14 cellular contexts compared by ENCODE assay signal in the genomic region with DNA sequence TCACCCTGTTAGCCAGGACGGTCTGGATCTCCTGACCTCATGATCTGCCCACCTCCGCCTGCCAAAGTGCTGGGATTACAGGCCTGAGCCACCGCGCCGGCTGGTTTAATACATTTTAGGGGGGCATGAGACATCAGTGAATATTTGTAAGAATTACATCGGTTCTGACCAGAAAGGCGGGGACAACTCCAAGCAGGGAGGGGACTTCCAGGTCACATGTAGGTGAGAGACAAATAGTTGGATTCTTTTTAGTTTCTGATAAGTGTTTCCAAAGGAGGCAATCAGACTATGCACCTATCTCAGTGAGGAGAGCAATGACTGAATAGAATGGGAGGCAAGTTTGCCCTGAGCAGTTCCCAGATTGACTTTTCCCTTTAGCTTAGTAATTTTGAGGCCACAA. TPM values are rescaled to one million over a fixed set of nuclear protein-coding genes. Genes with fewer than 3 reads are reported as not detected.
DNase-seq lines count a peak whose midpoint lies in the region; ATAC-seq and TF ChIP-seq lines count a peak whose summit lies in the region.
"Had no signal": no experiment of that assay in that cellular context is flagged by ENCODE, and none has a peak within 500 bp of the region (broad histone marks: within the 10 kb centered on the region; RNA-seq: fewer than 3 reads in every experiment).

No MANE protein-coding gene starts in this region.

- H3K27me3 Mint-ChIP-seq in CD8-positive, alpha-beta T cell (ENCODE audit: low read depth) = no peaks in the 10 kb centered on the region
- no peaks in the 10 kb centered on the region for H3K27me3 Mint-ChIP-seq in activated CD8-positive, alpha-beta T cell treated with anti-CD3 and anti-CD28 coated beads, Interleukin-2, amount 10 ng/mL, durations not matched to agents 7 days and 5 days (ENCODE audit: low read depth)
- no peaks in the 10 kb centered on the region for H3K27me3 Mint-ChIP-seq in naive thymus-derived CD8-positive, alpha-beta T cell

- H2AFZ ChIP-seq in HCT116 (ENCODE audit: low read depth, low read length, poor library complexity, severe bottlenecking) = no peak overlapping the region

- peaks cover 33% of the 10 kb centered on the region for H3K36me3 Mint-ChIP-seq in CD8-positive, alpha-beta T cell
- peaks cover 36% of the 10 kb centered on the region for H3K36me3 Mint-ChIP-seq in activated CD8-positive, alpha-beta T cell treated with anti-CD3 and anti-CD28 coated beads, Interleukin-2, amount 10 ng/mL, durations not matched to agents 7 days and 5 days (ENCODE audit: low read depth)
- peaks cover 0 to 12% (median 6%) of the 10 kb centered on the region in 3 donors for H3K36me3 Mint-ChIP-seq in naive thymus-derived CD8-positive, alpha-beta T cell

- no peak for ATAC-seq in CD8-positive, alpha-beta T cell
- ATAC-seq in HCT116 = no peak
- ATAC-seq in activated CD8-positive, alpha-beta T cell treated with anti-CD3 and anti-CD28 coated beads, Interleukin-2, amount 10 ng/mL, durations not matched to agents 7 days and 5 days = no peak
- no peak for ATAC-seq in naive thymus-derived CD8-positive, alpha-beta T cell

- peak overlapping the region; percentile 85 for H3K4me2 ChIP-seq in HCT116 (ENCODE audit: low read length)

- H3K4me3 Mint-ChIP-seq in CD8-positive, alpha-beta T cell = peak overlapping the region; percentile 67
- peak overlapping the region; percentile 88 for H3K4me3 Mint-ChIP-seq in activated CD8-positive, alpha-beta T cell treated with anti-CD3 and anti-CD28 coated beads, Interleukin-2, amount 10 ng/mL, durations not matched to agents 7 days and 5 days
- H3K4me3 Mint-ChIP-seq in naive thymus-derived CD8-positive, alpha-beta T cell = peak overlapping the region; percentile 0 to 98 (median 76)

- H3K27ac ChIP-seq in CD8-positive, alpha-beta T cell (ENCODE audit: low read depth, low read length) = no peak overlapping the region
- H3K27ac ChIP-seq in HCT116 (ENCODE audit: low read depth, low read length) = no peak overlapping the region

- intact Hi-C loops in CD8-positive, alpha-beta T cell (cut with DNase I, micrococcal nuclease) = loop anchor here in 1 of 2 experiments (5.0 to 10.0 kb wide), 3 partner anchors 261 to 566 kb away; a partner anchor contains a TSS
- intact Hi-C loops in HCT116 (cut with micrococcal nuclease) = loop anchor here (5.0 kb wide), 1 partner anchor 136 kb away; a partner anchor contains a TSS

- H4K20me1 ChIP-seq in HCT116 (ENCODE audit: insufficient read depth) = no peaks in the 10 kb centered on the region

- no peaks in the 10 kb centered on the region for H3K9me3 ChIP-seq in CD8-positive, alpha-beta T cell (ENCODE audit: low read length)
- no peaks in the 10 kb centered on the region for H3K9me3 ChIP-seq in HCT116 (ENCODE audit: control insufficient read depth in 1 of 2, insufficient read depth in 1 of 2, low read depth in 1 of 2, low read length in 2 of 2)
- H3K9me3 ChIP-seq: MG63 had no signal

- TF ChIP-seq CTCF in CD8-positive, alpha-beta T cell (IDR thresholded peaks at IDR 0.05) = no peak
- no peak for TF ChIP-seq CTCF in HCT116 (IDR thresholded peaks at IDR 0.05 in 2 of 3, conservative IDR thresholded peaks at IDR 0.05 in 1 of 3; ENCODE audit: borderline replicate concordance in 1 of 3, insufficient read depth in 1 of 3, low read depth in 2 of 3, low read length in 2 of 3)

- TF ChIP-seq POLR2A in HCT116 (IDR thresholded peaks at IDR 0.05; ENCODE audit: borderline replicate concordance, extremely low read depth, insufficient read depth, insufficient read length) = no peak

- H3K36me3 ChIP-seq in CD8-positive, alpha-beta T cell (ENCODE audit: insufficient read depth, low read length) = no peaks in the 10 kb centered on the region
- H3K36me3 ChIP-seq in HCT116 (ENCODE audit: control insufficient read depth in 1 of 2, insufficient read depth in 2 of 2, low read length in 2 of 2) = peaks cover 0 to 5% of the 10 kb centered on the region in 2 experiments; a peak in 2 of 4 replicates

- no peak overlapping the region for H3K9ac ChIP-seq in HCT116 (ENCODE audit: low read length)

- peaks cover 53% of the 10 kb centered on the region for H3K79me2 ChIP-seq in HCT116 (ENCODE audit: insufficient read depth, low read length)

- no peaks in the 10 kb centered on the region for H3K27me3 ChIP-seq in CD8-positive, alpha-beta T cell (ENCODE audit: insufficient read depth, low read length)
- no peaks in the 10 kb centered on the region for H3K27me3 ChIP-seq in HCT116 (ENCODE audit: insufficient read depth, low read length)
- H3K27me3 ChIP-seq: MG63 had no signal

- BruUV-seq in HCT116 (replicated peaks; lab: Mats Ljungman, UMichigan) = no TSS peak

- no peaks in the 10 kb centered on the region for H3K9me2 ChIP-seq in HCT116 (ENCODE audit: insufficient read depth)

- no peaks in the 10 kb centered on the region for H3K9me3 Mint-ChIP-seq in CD8-positive, alpha-beta T cell
- H3K9me3 Mint-ChIP-seq in activated CD8-positive, alpha-beta T cell treated with anti-CD3 and anti-CD28 coated beads, Interleukin-2, amount 10 ng/mL, durations not matched to agents 7 days and 5 days (ENCODE audit: insufficient read depth) = no peaks in the 10 kb centered on the region
- H3K9me3 Mint-ChIP-seq in naive thymus-derived CD8-positive, alpha-beta T cell = no peaks in the 10 kb centered on the region

- CTCF ChIA-PET in CD8-positive, alpha-beta T cell (lab: Charles Lee) = interaction anchor here (1.2 to 1.6 kb wide), 2 partner anchors 29 to 50 kb away, joined by 3 to 4 read pairs; no protein-coding TSS in a partner anchor
- CTCF ChIA-PET in HCT116 (lab: Charles Lee) = no interaction called here
- CTCF ChIA-PET in activated CD8-positive, alpha-beta T cell treated with anti-CD3 and anti-CD28 coated beads, Interleukin-2, amount 10 ng/mL, durations not matched to agents 7 days and 5 days (lab: Charles Lee) = interaction anchor here (0.9 to 2.1 kb wide), 2 partner anchors 18 to 137 kb away, joined by 3 to 9 read pairs; a partner anchor contains a TSS

- H3K4me1 Mint-ChIP-seq in CD8-positive, alpha-beta T cell (ENCODE audit: low read depth) = peaks cover 59% of the 10 kb centered on the region
- H3K4me1 Mint-ChIP-seq in activated CD8-positive, alpha-beta T cell treated with anti-CD3 and anti-CD28 coated beads, Interleukin-2, amount 10 ng/mL, durations not matched to agents 7 days and 5 days (ENCODE audit: low read depth) = peaks cover 61% of the 10 kb centered on the region
- peaks cover 31 to 68% (median 58%) of the 10 kb centered on the region in 4 donors for H3K4me1 Mint-ChIP-seq in naive thymus-derived CD8-positive, alpha-beta T cell

- POLR2A ChIA-PET in CD8-positive, alpha-beta T cell (lab: Charles Lee) = interaction anchor here (1.0 kb wide), 1 partner anchor 32 kb away, joined by 4 read pairs; a partner anchor contains a TSS
- POLR2A ChIA-PET in HCT116 (lab: Charles Lee) = no interaction called here
- POLR2A ChIA-PET in activated CD8-positive, alpha-beta T cell treated with anti-CD3 and anti-CD28 coated beads, Interleukin-2, amount 10 ng/mL, durations not matched to agents 7 days and 5 days (lab: Charles Lee) = interaction anchor here (1.2 to 1.6 kb wide), 4 partner anchors 18 to 71 kb away, joined by 4 to 7 read pairs (median 6); a partner anchor contains a TSS
- POLR2A ChIA-PET in naive thymus-derived CD8-positive, alpha-beta T cell (lab: Charles Lee) = interaction anchor here (0.7 to 2.6 kb wide), 6 partner anchors 31 to 626 kb away, joined by 4 to 13 read pairs (median 10); a partner anchor contains a TSS

- no peak overlapping the region for H3K27ac Mint-ChIP-seq in CD8-positive, alpha-beta T cell
- peak overlapping the region; percentile 99 for H3K27ac Mint-ChIP-seq in activated CD8-positive, alpha-beta T cell treated with anti-CD3 and anti-CD28 coated beads, Interleukin-2, amount 10 ng/mL, durations not matched to agents 7 days and 5 days
- peak overlapping the region in 6 of 10 donors; percentile 27 to 94 (median 54) for H3K27ac Mint-ChIP-seq in naive thymus-derived CD8-positive, alpha-beta T cell

- TF ChIP-seq RAD21 in HCT116 (IDR thresholded peaks at IDR 0.05; ENCODE audit: low read depth) = no peak

- peaks cover 21% of the 10 kb centered on the region for H3K4me1 ChIP-seq in CD8-positive, alpha-beta T cell (ENCODE audit: insufficient read depth, low read length)
- peaks cover 0 to 25% of the 10 kb centered on the region in 2 experiments; a peak in 3 of 4 replicates for H3K4me1 ChIP-seq in HCT116 (ENCODE audit: control insufficient read depth in 1 of 2, insufficient read depth in 2 of 2, low read length in 2 of 2)

- RAD21 ChIA-PET in HCT116 (lab: Charles Lee; ENCODE audit: low non-redundant PET in 1 of 2, low total read pairs in 2 of 2, uncharacterized antibody in 2 of 2, unreplicated experiment in 2 of 2) = no interaction called here

- H3K4me3 ChIP-seq in CD8-positive, alpha-beta T cell (ENCODE audit: low read depth, low read length) = no peak overlapping the region
- H3K4me3 ChIP-seq in HCT116 (replicated peaks in 1 of 2; ENCODE audit: low read depth in 1 of 2, low read length in 2 of 2) = no peak overlapping the region

- no peak for DNase-seq in CD8-positive, alpha-beta T cell
- DNase-seq in HCT116 (ENCODE audit: low read depth, low spot score) = no peak
- no peak for DNase-seq in activated CD8-positive, alpha-beta T cell treated with anti-CD3 and anti-CD28 coated beads, Interleukin-2, amount 10 ng/mL, durations not matched to agents 7 days and 5 days
- no peak for DNase-seq in naive thymus-derived CD8-positive, alpha-beta T cell
- no peak for DNase-seq in NCI-H1417 (lab: John Stamatoyannopoulos, UW)
- DNase-seq in activated gamma-delta T cell treated with Interleukin-2 at 50 U/mL for 16 hours = no peak
- DNase-seq in superior temporal gyrus (ENCODE audit: extremely low spot score) = no peak
- DNase-seq: DMS79 treated with DMSO at 0.1 percent for 48 hours; erythroblast; hypothalamus; mammary epithelial cell; MG63; NCI-H2227 treated with DMSO at 0.1 percent for 48 hours; stimulated activated CD4-positive, alpha-beta T cell treated with anti-CD3 and anti-CD28 coated beads, Interleukin-4, amount 100 ng/mL, for 4 hours had no signal

RNA-seq across cellular contexts. Expression of a gene that starts 3.7 kb away (rescaled TPM):
- total RNA-seq in CD8-positive, alpha-beta T cell = 10 to 100 TPM; 14.3 to 18.6 TPM
- 7.1 TPM for total RNA-seq in HCT116 (2021; ENCODE audit: unreplicated experiment)
- 3.5 and 4.0 TPM in 2 replicates for polyA plus RNA-seq in HCT116 (2012)
- 1 to 10 TPM; 7.1 to 9.7 TPM for total RNA-seq in activated CD8-positive, alpha-beta T cell treated with anti-CD3 and anti-CD28 coated beads, Interleukin-2, amount 10 ng/mL, durations not matched to agents 7 days and 5 days
- total RNA-seq in naive thymus-derived CD8-positive, alpha-beta T cell = 10 to 100 TPM; 17.3 to 21.8 TPM
- polyA plus RNA-seq in naive thymus-derived CD8-positive, alpha-beta T cell = 10 to 100 TPM in 1 of 3 donors, 1 to 10 TPM in 2; 6.4 to 12.4 (median 7.4) TPM

RNA-seq across cellular contexts. Expression of a gene that starts 11.7 kb away (rescaled TPM):
- 10 to 100 TPM; 25.6 to 28.5 TPM for total RNA-seq in CD8-positive, alpha-beta T cell
- total RNA-seq in HCT116 (2021; ENCODE audit: unreplicated experiment) = 14.1 TPM
- polyA plus RNA-seq in HCT116 (2012) = 4.0 and 4.2 TPM in 2 replicates
- 10 to 100 TPM; 18.7 to 22.2 TPM for total RNA-seq in activated CD8-positive, alpha-beta T cell treated with anti-CD3 and anti-CD28 coated beads, Interleukin-2, amount 10 ng/mL, durations not matched to agents 7 days and 5 days
- total RNA-seq in naive thymus-derived CD8-positive, alpha-beta T cell = 10 to 100 TPM; 29.1 to 29.9 TPM
- polyA plus RNA-seq in naive thymus-derived CD8-positive, alpha-beta T cell = 1 to 10 TPM in 1 of 3 donors, under 1 TPM in 2; 0.27 to 1.3 (median 0.76) TPM

RNA-seq across cellular contexts. Expression of a gene that starts 31.3 kb away (rescaled TPM):
- 10 to 100 TPM; 45.4 to 46.9 TPM for total RNA-seq in CD8-positive, alpha-beta T cell
- 25.9 TPM for total RNA-seq in HCT116 (2021; ENCODE audit: unreplicated experiment)
- polyA plus RNA-seq in HCT116 (2012) = 6.5 and 9.4 TPM in 2 replicates
- total RNA-seq in activated CD8-positive, alpha-beta T cell treated with anti-CD3 and anti-CD28 coated beads, Interleukin-2, amount 10 ng/mL, durations not matched to agents 7 days and 5 days = 10 to 100 TPM; 32.0 to 34.6 TPM
- total RNA-seq in naive thymus-derived CD8-positive, alpha-beta T cell = 10 to 100 TPM; 61.9 to 69.2 TPM
- 1 to 10 TPM; 1.3 to 7.4 (median 4.7) TPM for polyA plus RNA-seq in naive thymus-derived CD8-positive, alpha-beta T cell

RNA-seq across cellular contexts. Expression of a gene that starts 48.9 kb away (rescaled TPM):
- 10 to 100 TPM; 54.0 to 57.6 TPM for total RNA-seq in CD8-positive, alpha-beta T cell
- total RNA-seq in HCT116 (2021; ENCODE audit: unreplicated experiment) = 3.5 TPM
- 1.6 TPM in 2 replicates for polyA plus RNA-seq in HCT116 (2012)
- total RNA-seq in activated CD8-positive, alpha-beta T cell treated with anti-CD3 and anti-CD28 coated beads, Interleukin-2, amount 10 ng/mL, durations not matched to agents 7 days and 5 days = 10 to 100 TPM; 21.3 to 25.3 TPM
- 10 to 100 TPM; 46.6 to 46.9 TPM for total RNA-seq in naive thymus-derived CD8-positive, alpha-beta T cell
- polyA plus RNA-seq in naive thymus-derived CD8-positive, alpha-beta T cell = 10 to 100 TPM; 17.7 to 21.5 (median 20.3) TPM
